ENCODE assay signal across 1 cellular context in genomic region chr3:151644005-151644685, GRCh38.
TF ChIP-seq lines count a peak whose summit lies in the region.

No MANE protein-coding gene starts in this region.

TF ChIP-seq in HepG2, 621 proteins besides CTCF, POLR2A, EP300 and RAD21 (continued from another document):
- no peak for TF ChIP-seq ZNF318 (CRISPR knock-in tag; IDR thresholded peaks at IDR 0.05)
- no peak for TF ChIP-seq ZNF180 (CRISPR knock-in tag; IDR thresholded peaks at IDR 0.05; ENCODE audit: borderline replicate concordance, low read depth)
